In genomic region chr1:59730759-59731478, GRCh38 we compare ENCODE assay signal across 8 cellular contexts.
DNase-seq lines count a peak whose midpoint lies in the region; ATAC-seq and TF ChIP-seq lines count a peak whose summit lies in the region.

No MANE protein-coding gene starts in this region.

- no peak for TF ChIP-seq CTCF in WTC11 (IDR thresholded peaks at IDR 0.05)

- H3K36me3 Mint-ChIP-seq in activated CD4-positive, alpha-beta T cell treated with anti-CD3 and anti-CD28 coated beads, Interleukin-2, amount 10 ng/mL, durations not matched to agents 7 days and 5 days (ENCODE audit: low read depth), result no peaks in the 10 kb centered on the region
- peaks cover 13% of the 10 kb centered on the region for H3K36me3 Mint-ChIP-seq in WTC11

- H3K4me1 Mint-ChIP-seq in activated CD4-positive, alpha-beta T cell treated with anti-CD3 and anti-CD28 coated beads, Interleukin-2, amount 10 ng/mL, durations not matched to agents 7 days and 5 days, result peaks cover 22% of the 10 kb centered on the region
- peaks cover 16% of the 10 kb centered on the region for H3K4me1 Mint-ChIP-seq in WTC11

- H3K27me3 Mint-ChIP-seq in activated CD4-positive, alpha-beta T cell treated with anti-CD3 and anti-CD28 coated beads, Interleukin-2, amount 10 ng/mL, durations not matched to agents 7 days and 5 days, result peaks cover 2% of the 10 kb centered on the region
- 0 out of 2 replicates have a peak, but pooled peaks cover under 1% of the 10 kb centered on the region for H3K27me3 Mint-ChIP-seq in WTC11 (ENCODE audit: low read depth)

- CTCF ChIA-PET in activated CD4-positive, alpha-beta T cell treated with anti-CD3 and anti-CD28 coated beads, Interleukin-2, amount 10 ng/mL, durations not matched to agents 7 days and 5 days (lab: Charles Lee), result interaction anchor here (0.7 to 1.4 kb wide), 2 partner anchors 11 to 969 kb away, joined by 3 to 4 read pairs; no protein-coding TSS in a partner anchor
- CTCF ChIA-PET in WTC11 (lab: Charles Lee), result no interaction called here

- peak overlapping the region; percentile 61 for H3K27ac Mint-ChIP-seq in activated CD4-positive, alpha-beta T cell treated with anti-CD3 and anti-CD28 coated beads, Interleukin-2, amount 10 ng/mL, durations not matched to agents 7 days and 5 days
- H3K27ac Mint-ChIP-seq in WTC11, result no peak overlapping the region

- POLR2A ChIA-PET in activated CD4-positive, alpha-beta T cell treated with anti-CD3 and anti-CD28 coated beads, Interleukin-2, amount 10 ng/mL, durations not matched to agents 7 days and 5 days (lab: Charles Lee), result no interaction called here
- POLR2A ChIA-PET in WTC11 (lab: Charles Lee), result interaction anchor here (0.7 kb wide), 2 partner anchors 518 to 761 kb away, joined by 3 read pairs; no protein-coding TSS in a partner anchor

- H3K4me3 Mint-ChIP-seq in activated CD4-positive, alpha-beta T cell treated with anti-CD3 and anti-CD28 coated beads, Interleukin-2, amount 10 ng/mL, durations not matched to agents 7 days and 5 days, result no peak overlapping the region
- H3K4me3 Mint-ChIP-seq in WTC11, result no peak overlapping the region

- no peak for ATAC-seq in WTC11
- no peak for ATAC-seq in HG03378 (IDR thresholded peaks at IDR 0.05; ENCODE audit: unreplicated experiment)

- DNase-seq in activated CD4-positive, alpha-beta T cell treated with anti-CD3 and anti-CD28 coated beads, Interleukin-2, amount 10 ng/mL, durations not matched to agents 7 days and 5 days, result no peak
- DNase-seq in activated CD4-positive, alpha-beta T cell treated with anti-CD3 and anti-CD28 coated beads, Interleukin-2, amount 50 U/mL, for 4 hours, result no peak
- DNase-seq in WTC11 (ENCODE audit: low spot score) (no peak), glomerular endothelial cell (ENCODE audit: extremely low read depth, low read depth, low spot score) (peak; percentile 68), pons (ENCODE audit: low spot score) (peak; percentile 72), NCI-H774 (lab: John Stamatoyannopoulos, UW) (no peak)
- DNase-seq in activated CD8-positive, alpha-beta memory T cell treated with anti-CD3 and anti-CD28 coated beads, Interleukin-2, amount 50 U/mL, for 4 hours, result no peak

- H3K9me3 Mint-ChIP-seq in activated CD4-positive, alpha-beta T cell treated with anti-CD3 and anti-CD28 coated beads, Interleukin-2, amount 10 ng/mL, durations not matched to agents 7 days and 5 days, result peaks cover 4% of the 10 kb centered on the region
- peaks cover 20% of the 10 kb centered on the region for H3K9me3 Mint-ChIP-seq in WTC11

TF ChIP-seq in WTC11, 78 proteins besides CTCF, POLR2A, EP300 and RAD21:
- no peak for TF ChIP-seq ARID4B (CRISPR knock-in tag; IDR thresholded peaks at IDR 0.05; ENCODE audit: borderline replicate concordance)
- peak; percentile 48; the same call in 1 of the 2 replicates for TF ChIP-seq GABPB1 (CRISPR knock-in tag; IDR thresholded peaks at IDR 0.05)

Comparison
In these comparisons a context has a peak if more than half of its experiments do, and no peak if none do; other contexts are left out.
1. DNase-seq: peak in glomerular endothelial cell (single experiment) and pons (single experiment); none in activated CD4-positive, alpha-beta T cell treated with anti-CD3 and anti-CD28 coated beads, Interleukin-2, amount 10 ng/mL, durations not matched to agents 7 days and 5 days (single experiment), activated CD4-positive, alpha-beta T cell treated with anti-CD3 and anti-CD28 coated beads, Interleukin-2, amount 50 U/mL, for 4 hours (0 of 2), WTC11 (single experiment), NCI-H774 (single experiment) and activated CD8-positive, alpha-beta memory T cell treated with anti-CD3 and anti-CD28 coated beads, Interleukin-2, amount 50 U/mL, for 4 hours (single experiment).